22 cellular contexts compared by ENCODE assay signal in genomic region chrX:56318076-56318475, GRCh38.
"Had no signal": no experiment of that assay in that cellular context is flagged by ENCODE, and none has a peak within 500 bp of the region (broad histone marks: within the 10 kb centered on the region; RNA-seq: fewer than 3 reads in every experiment).

No MANE protein-coding gene starts in this region.

- H3K27me3 ChIP-seq: colonic mucosa, esophagus muscularis mucosa, gastrocnemius medialis, heart right ventricle, left lung had no signal

- DNase-seq: cerebellar nuclear complex; colonic mucosa; cortex of kidney; effector CD8-positive, alpha-beta T cell; effector memory CD8-positive, alpha-beta T cell; endodermal cell; erythroblast; foreskin melanocyte; gastrocnemius medialis; glutamatergic neuron; head of caudate nucleus; heart right ventricle; hippocampal formation; left cardiac atrium; left lung; left ventricle myocardium superior; lower lobe of right lung; mesendoderm; midbrain had no signal

- H3K36me3 ChIP-seq: colonic mucosa, esophagus muscularis mucosa, gastrocnemius medialis, heart right ventricle, left lung, lower lobe of right lung had no signal

- ATAC-seq: effector memory CD8-positive, alpha-beta T cell; gastrocnemius medialis; heart right ventricle; left cardiac atrium; left lung; left ventricle myocardium superior; lower lobe of right lung had no signal

- H3K27ac Mint-ChIP-seq: dendritic cell treated with granulocyte-macrophage colony-stimulating factor and Interleukin-4, amounts not matched to agents 40 ng/mL and 50 ng/mL, for 4 days; effector memory CD8-positive, alpha-beta T cell; endodermal cell; memory B cell had no signal

- H3K27ac ChIP-seq: colonic mucosa, esophagus muscularis mucosa, gastrocnemius medialis, heart right ventricle, left lung, lower lobe of right lung had no signal

- H3K4me1 ChIP-seq: colonic mucosa, esophagus muscularis mucosa, gastrocnemius medialis, heart right ventricle, left lung, lower lobe of right lung had no signal

- H3K4me1 Mint-ChIP-seq: endodermal cell had no signal

- H3K9me3 Mint-ChIP-seq: dendritic cell treated with granulocyte-macrophage colony-stimulating factor and Interleukin-4, amounts not matched to agents 40 ng/mL and 50 ng/mL, for 4 days; effector memory CD8-positive, alpha-beta T cell had no signal

- H3K4me3 Mint-ChIP-seq: dendritic cell treated with granulocyte-macrophage colony-stimulating factor and Interleukin-4, amounts not matched to agents 40 ng/mL and 50 ng/mL, for 4 days; effector memory CD8-positive, alpha-beta T cell; endodermal cell; memory B cell had no signal

- H3K4me3 ChIP-seq: colonic mucosa, esophagus muscularis mucosa, gastrocnemius medialis, heart right ventricle, left lung, lower lobe of right lung had no signal

- H3K27me3 Mint-ChIP-seq: dendritic cell treated with granulocyte-macrophage colony-stimulating factor and Interleukin-4, amounts not matched to agents 40 ng/mL and 50 ng/mL, for 4 days; effector memory CD8-positive, alpha-beta T cell; memory B cell had no signal

- H3K9me3 ChIP-seq: colonic mucosa, gastrocnemius medialis, left lung, lower lobe of right lung had no signal
